ENCODE assay signal across 1 cellular context in genomic region chr3:126212250-126212628, GRCh38.
TF ChIP-seq lines count a peak whose summit lies in the region.

No MANE protein-coding gene starts in this region.

TF ChIP-seq in H1, 55 proteins besides CTCF, POLR2A, EP300 and RAD21 (continued from another document):
- TF ChIP-seq CHD7 (IDR thresholded peaks at IDR 0.05; ENCODE audit: insufficient replicate concordance, low read length), result no peak
- no peak for TF ChIP-seq TBP (IDR thresholded peaks at IDR 0.05; ENCODE audit: low read depth, low read length)
- TF ChIP-seq POU5F1 (IDR thresholded peaks at IDR 0.05; ENCODE audit: low read depth, low read length), result no peak
